1 cellular context compared by ENCODE assay signal in genomic region chr19:10230904-10231623, GRCh38.
TF ChIP-seq lines count a peak whose summit lies in the region.

A gene with protein sequence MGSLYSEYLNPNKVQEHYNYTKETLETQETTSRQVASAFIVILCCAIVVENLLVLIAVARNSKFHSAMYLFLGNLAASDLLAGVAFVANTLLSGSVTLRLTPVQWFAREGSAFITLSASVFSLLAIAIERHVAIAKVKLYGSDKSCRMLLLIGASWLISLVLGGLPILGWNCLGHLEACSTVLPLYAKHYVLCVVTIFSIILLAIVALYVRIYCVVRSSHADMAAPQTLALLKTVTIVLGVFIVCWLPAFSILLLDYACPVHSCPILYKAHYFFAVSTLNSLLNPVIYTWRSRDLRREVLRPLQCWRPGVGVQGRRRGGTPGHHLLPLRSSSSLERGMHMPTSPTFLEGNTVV (minus strand): TSS chr19:10231331. CDS start chr19:10224905, 6,426 bp downstream.

TF ChIP-seq in K562, 482 proteins besides CTCF, POLR2A, EP300 and RAD21 (continued from another document and continues in another):
- TF ChIP-seq HMG20A (CRISPR knock-in tag; conservative IDR thresholded peaks at IDR 0.05) (no peak), THRB (CRISPR knock-in tag; conservative IDR thresholded peaks at IDR 0.05) (no peak), GATAD2A (IDR thresholded peaks at IDR 0.05) (no peak), RCOR1 (IDR thresholded peaks at IDR 0.05; ENCODE audit: borderline replicate concordance in 1 of 2, low read depth in 2 of 2, low read length in 2 of 2) (no peak), MBD1 (CRISPR knock-in tag; IDR thresholded peaks at IDR 0.05) (no peak), ZBTB2 (IDR thresholded peaks at IDR 0.05) (no peak), ZBTB1 (CRISPR knock-in tag; IDR thresholded peaks at IDR 0.05; ENCODE audit: borderline replicate concordance, low read depth) (no peak), ZNF444 (CRISPR knock-in tag; IDR thresholded peaks at IDR 0.05) (no peak), CBX3 (IDR thresholded peaks at IDR 0.05; ENCODE audit: borderline replicate concordance in 1 of 2, low read length in 2 of 2) (no peak), MAZ (CRISPR knock-in tag; conservative IDR thresholded peaks at IDR 0.05 in 1 of 2, IDR thresholded peaks at IDR 0.05 in 1 of 2) (peak; percentile 80 to 96), TAF1 (IDR thresholded peaks at IDR 0.05; ENCODE audit: control insufficient read depth, extremely low read depth, insufficient read depth, low read length, severe bottlenecking) (peak; percentile 64), STAT5A (IDR thresholded peaks at IDR 0.05; ENCODE audit: borderline replicate concordance, low read length) (no peak), SMARCA4 (IDR thresholded peaks at IDR 0.05) (no peak), STAT5B (CRISPR knock-in tag; IDR thresholded peaks at IDR 0.05) (no peak), RBM39 (optimal IDR thresholded peaks at IDR 0.05; ENCODE audit: low read depth, low read length) (no peak), SNIP1 (IDR thresholded peaks at IDR 0.05; ENCODE audit: low read depth) (no peak), ZSCAN32 (CRISPR knock-in tag; IDR thresholded peaks at IDR 0.05) (no peak), ZBTB7A (IDR thresholded peaks at IDR 0.05; ENCODE audit: borderline replicate concordance, control insufficient read depth, low read depth, low read length) (peak; percentile 61; the same call in 1 of the 2 replicates), CGGBP1 (CRISPR knock-in tag; IDR thresholded peaks at IDR 0.05) (no peak), CC2D1A (IDR thresholded peaks at IDR 0.05) (no peak), ESRRB (CRISPR knock-in tag; IDR thresholded peaks at IDR 0.05; ENCODE audit: borderline replicate concordance) (no peak), LEF1 (IDR thresholded peaks at IDR 0.05) (no peak), TAF15 (IDR thresholded peaks at IDR 0.05; ENCODE audit: low read depth, low read length) (no peak), FOSL1 (tag; conservative IDR thresholded peaks at IDR 0.05) (no peak), PTRF (tag; IDR thresholded peaks at IDR 0.05) (no peak), AFF1 (IDR thresholded peaks at IDR 0.05; ENCODE audit: low read depth in 1 of 2, partially characterized antibody in 2 of 2) (no peak), GABPB2 (CRISPR knock-in tag; conservative IDR thresholded peaks at IDR 0.05) (no peak), PTTG1 (tag; IDR thresholded peaks at IDR 0.05; ENCODE audit: low read depth) (no peak), E2F3 (CRISPR knock-in tag; IDR thresholded peaks at IDR 0.05) (no peak), HMG20B (CRISPR knock-in tag; IDR thresholded peaks at IDR 0.05) (no peak), ZNF311 (CRISPR knock-in tag; IDR thresholded peaks at IDR 0.05) (no peak), DEAF1 (CRISPR knock-in tag; IDR thresholded peaks at IDR 0.05) (no peak), CAMTA2 (CRISPR knock-in tag; conservative IDR thresholded peaks at IDR 0.05) (no peak), ARID2 (IDR thresholded peaks at IDR 0.05) (no peak), ZNF3 (CRISPR knock-in tag; IDR thresholded peaks at IDR 0.05) (no peak), PHF20 (IDR thresholded peaks at IDR 0.05; ENCODE audit: partially characterized antibody) (no peak), CBX2 (IDR thresholded peaks at IDR 0.05; ENCODE audit: insufficient read depth, low read length, poor library complexity, severe bottlenecking) (no peak), ZNF778 (CRISPR knock-in tag; IDR thresholded peaks at IDR 0.05) (no peak), ASH1L (IDR thresholded peaks at IDR 0.05; ENCODE audit: borderline replicate concordance, low read depth, partially characterized antibody) (no peak), ZNF165 (CRISPR knock-in tag; IDR thresholded peaks at IDR 0.05; ENCODE audit: borderline replicate concordance) (no peak), ZNF143 (CRISPR knock-in tag; IDR thresholded peaks at IDR 0.05) (no peak), FOXA1 (IDR thresholded peaks at IDR 0.05; ENCODE audit: borderline replicate concordance) (no peak), ETV6 (IDR thresholded peaks at IDR 0.05; ENCODE audit: borderline replicate concordance in 1 of 2, low read depth in 2 of 2, low read length in 1 of 2) (no peak), ETV6 (CRISPR knock-in tag; IDR thresholded peaks at IDR 0.05; ENCODE audit: borderline replicate concordance) (no peak), MTA1 (IDR thresholded peaks at IDR 0.05; ENCODE audit: borderline replicate concordance) (no peak; the same call in 1 of the 2 replicates)
- TF ChIP-seq, protein P1, sequence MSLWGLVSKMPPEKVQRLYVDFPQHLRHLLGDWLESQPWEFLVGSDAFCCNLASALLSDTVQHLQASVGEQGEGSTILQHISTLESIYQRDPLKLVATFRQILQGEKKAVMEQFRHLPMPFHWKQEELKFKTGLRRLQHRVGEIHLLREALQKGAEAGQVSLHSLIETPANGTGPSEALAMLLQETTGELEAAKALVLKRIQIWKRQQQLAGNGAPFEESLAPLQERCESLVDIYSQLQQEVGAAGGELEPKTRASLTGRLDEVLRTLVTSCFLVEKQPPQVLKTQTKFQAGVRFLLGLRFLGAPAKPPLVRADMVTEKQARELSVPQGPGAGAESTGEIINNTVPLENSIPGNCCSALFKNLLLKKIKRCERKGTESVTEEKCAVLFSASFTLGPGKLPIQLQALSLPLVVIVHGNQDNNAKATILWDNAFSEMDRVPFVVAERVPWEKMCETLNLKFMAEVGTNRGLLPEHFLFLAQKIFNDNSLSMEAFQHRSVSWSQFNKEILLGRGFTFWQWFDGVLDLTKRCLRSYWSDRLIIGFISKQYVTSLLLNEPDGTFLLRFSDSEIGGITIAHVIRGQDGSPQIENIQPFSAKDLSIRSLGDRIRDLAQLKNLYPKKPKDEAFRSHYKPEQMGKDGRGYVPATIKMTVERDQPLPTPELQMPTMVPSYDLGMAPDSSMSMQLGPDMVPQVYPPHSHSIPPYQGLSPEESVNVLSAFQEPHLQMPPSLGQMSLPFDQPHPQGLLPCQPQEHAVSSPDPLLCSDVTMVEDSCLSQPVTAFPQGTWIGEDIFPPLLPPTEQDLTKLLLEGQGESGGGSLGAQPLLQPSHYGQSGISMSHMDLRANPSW (CRISPR knock-in tag; IDR thresholded peaks at IDR 0.05) = no peak; the same call in 1 of the 2 replicates
- TF ChIP-seq, protein P2, sequence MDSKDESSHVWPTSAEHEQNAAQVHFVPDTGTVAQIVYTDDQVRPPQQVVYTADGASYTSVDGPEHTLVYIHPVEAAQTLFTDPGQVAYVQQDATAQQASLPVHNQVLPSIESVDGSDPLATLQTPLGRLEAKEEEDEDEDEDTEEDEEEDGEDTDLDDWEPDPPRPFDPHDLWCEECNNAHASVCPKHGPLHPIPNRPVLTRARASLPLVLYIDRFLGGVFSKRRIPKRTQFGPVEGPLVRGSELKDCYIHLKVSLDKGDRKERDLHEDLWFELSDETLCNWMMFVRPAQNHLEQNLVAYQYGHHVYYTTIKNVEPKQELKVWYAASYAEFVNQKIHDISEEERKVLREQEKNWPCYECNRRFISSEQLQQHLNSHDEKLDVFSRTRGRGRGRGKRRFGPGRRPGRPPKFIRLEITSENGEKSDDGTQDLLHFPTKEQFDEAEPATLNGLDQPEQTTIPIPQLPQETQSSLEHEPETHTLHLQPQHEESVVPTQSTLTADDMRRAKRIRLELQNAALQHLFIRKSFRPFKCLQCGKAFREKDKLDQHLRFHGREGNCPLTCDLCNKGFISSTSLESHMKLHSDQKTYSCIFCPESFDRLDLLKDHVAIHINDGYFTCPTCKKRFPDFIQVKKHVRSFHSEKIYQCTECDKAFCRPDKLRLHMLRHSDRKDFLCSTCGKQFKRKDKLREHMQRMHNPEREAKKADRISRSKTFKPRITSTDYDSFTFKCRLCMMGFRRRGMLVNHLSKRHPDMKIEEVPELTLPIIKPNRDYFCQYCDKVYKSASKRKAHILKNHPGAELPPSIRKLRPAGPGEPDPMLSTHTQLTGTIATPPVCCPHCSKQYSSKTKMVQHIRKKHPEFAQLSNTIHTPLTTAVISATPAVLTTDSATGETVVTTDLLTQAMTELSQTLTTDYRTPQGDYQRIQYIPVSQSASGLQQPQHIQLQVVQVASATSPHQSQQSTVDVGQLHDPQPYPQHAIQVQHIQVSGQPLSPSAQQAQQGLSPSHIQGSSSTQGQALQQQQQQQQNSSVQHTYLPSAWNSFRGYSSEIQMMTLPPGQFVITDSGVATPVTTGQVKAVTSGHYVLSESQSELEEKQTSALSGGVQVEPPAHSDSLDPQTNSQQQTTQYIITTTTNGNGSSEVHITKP (IDR thresholded peaks at IDR 0.05; ENCODE audit: partially characterized antibody) = no peak
- TF ChIP-seq, protein P3, sequence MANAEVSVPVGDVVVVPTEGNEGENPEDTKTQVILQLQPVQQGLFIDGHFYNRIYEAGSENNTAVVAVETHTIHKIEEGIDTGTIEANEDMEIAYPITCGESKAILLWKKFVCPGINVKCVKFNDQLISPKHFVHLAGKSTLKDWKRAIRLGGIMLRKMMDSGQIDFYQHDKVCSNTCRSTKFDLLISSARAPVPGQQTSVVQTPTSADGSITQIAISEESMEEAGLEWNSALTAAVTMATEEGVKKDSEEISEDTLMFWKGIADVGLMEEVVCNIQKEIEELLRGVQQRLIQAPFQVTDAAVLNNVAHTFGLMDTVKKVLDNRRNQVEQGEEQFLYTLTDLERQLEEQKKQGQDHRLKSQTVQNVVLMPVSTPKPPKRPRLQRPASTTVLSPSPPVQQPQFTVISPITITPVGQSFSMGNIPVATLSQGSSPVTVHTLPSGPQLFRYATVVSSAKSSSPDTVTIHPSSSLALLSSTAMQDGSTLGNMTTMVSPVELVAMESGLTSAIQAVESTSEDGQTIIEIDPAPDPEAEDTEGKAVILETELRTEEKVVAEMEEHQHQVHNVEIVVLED (CRISPR knock-in tag; IDR thresholded peaks at IDR 0.05) = no peak
